In the genomic region with DNA sequence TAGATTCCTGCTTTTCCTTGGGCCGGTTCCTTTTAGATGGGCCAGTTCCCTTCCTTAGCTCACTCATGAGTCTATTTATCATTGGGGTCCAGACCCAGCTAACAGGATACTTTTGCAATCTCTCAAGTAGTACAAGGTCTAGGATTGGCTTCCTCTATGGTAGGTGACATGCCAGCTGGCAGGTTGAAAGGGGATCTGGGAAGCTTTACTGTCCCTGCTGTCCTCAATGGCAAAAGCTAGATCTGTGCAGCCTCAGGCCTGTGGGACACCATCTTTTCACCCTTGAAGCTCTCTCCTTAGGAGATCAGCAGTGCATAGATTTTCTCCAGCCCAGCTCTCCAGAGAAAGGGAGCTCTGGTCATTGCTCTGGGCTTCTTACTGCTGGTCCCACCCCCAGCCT, we compare ENCODE assay signal across 19 cellular contexts.
A peak's percentile ranks its signal among the peaks of the same experiment; 100 is the strongest.
DNase-seq lines count a peak whose midpoint lies in the region; ATAC-seq, FAIRE-seq and TF ChIP-seq lines count a peak whose summit lies in the region.
"Had no signal": no experiment of that assay in that cellular context is flagged by ENCODE, and none has a peak within 500 bp of the region (broad histone marks: within the 10 kb centered on the region; RNA-seq: fewer than 3 reads in every experiment).

No MANE protein-coding gene starts in this region.

- H3K36me3 ChIP-seq in endothelial cell of umbilical vein (ENCODE audit: control insufficient read depth in 2 of 2, extremely low read depth in 1 of 2, insufficient read depth in 2 of 2, low read length in 2 of 2) (peaks cover 0 to 2% of the 10 kb centered on the region in 2 experiments), HepG2 (replicated peaks in 1 of 2; ENCODE audit: control insufficient read depth in 1 of 2, insufficient read depth in 2 of 2, low read length in 2 of 2) (no peaks in the 10 kb centered on the region)

- TF ChIP-seq POLR2A in endothelial cell of umbilical vein (IDR thresholded peaks at IDR 0.05; ENCODE audit: low read depth, low read length) (no peak), HepG2 (IDR thresholded peaks at IDR 0.05; ENCODE audit: insufficient read depth in 1 of 2, low read depth in 2 of 2, low read length in 2 of 2) (no peak)

- TF ChIP-seq CTCF in activated CD8-positive, alpha-beta T cell treated with anti-CD3 and anti-CD28 coated beads for 36 hours (IDR thresholded peaks at IDR 0.05) = no peak
- TF ChIP-seq CTCF in endothelial cell of umbilical vein (IDR thresholded peaks at IDR 0.05; ENCODE audit: extremely low read depth in 1 of 2, insufficient read depth in 1 of 2, low read depth in 1 of 2, low read length in 2 of 2) = no peak
- TF ChIP-seq CTCF in HepG2 (CRISPR knock-in tag; IDR thresholded peaks at IDR 0.05) = no peak

- H3K4me1 Mint-ChIP-seq in activated CD8-positive, alpha-beta T cell treated with anti-CD3 and anti-CD28 coated beads, Interleukin-2, amount 10 ng/mL, durations not matched to agents 7 days and 5 days (ENCODE audit: low read depth) = peaks cover 18% of the 10 kb centered on the region
- peaks cover 12% of the 10 kb centered on the region for H3K4me1 Mint-ChIP-seq in activated CD8-positive, alpha-beta T cell treated with anti-CD3 and anti-CD28 coated beads for 36 hours (ENCODE audit: low read depth)

- H3K27me3 ChIP-seq in endothelial cell of umbilical vein (ENCODE audit: control insufficient read depth in 2 of 2, insufficient read depth in 2 of 2, low read length in 2 of 2) = no peaks in the 10 kb centered on the region
- H3K27me3 ChIP-seq in HepG2 (ENCODE audit: control insufficient read depth in 1 of 2, insufficient read depth in 2 of 2, low read length in 2 of 2) = no peaks in the 10 kb centered on the region

- no peaks in the 10 kb centered on the region for H3K9me1 ChIP-seq in endothelial cell of umbilical vein (replicated peaks; ENCODE audit: control insufficient read depth, extremely low read depth, insufficient read depth, low read length)

- DNase-seq in activated CD8-positive, alpha-beta T cell treated with anti-CD3 and anti-CD28 coated beads, Interleukin-2, amount 10 ng/mL, durations not matched to agents 7 days and 5 days = no peak
- no peak for DNase-seq in activated CD8-positive, alpha-beta T cell treated with anti-CD3 and anti-CD28 coated beads for 36 hours
- no peak for DNase-seq in left ventricle myocardium superior
- DNase-seq in left cardiac atrium = no peak
- no peak for DNase-seq in endothelial cell of umbilical vein (ENCODE audit: low read depth, low spot score)
- no peak for DNase-seq in NCI-H1092 treated with DMSO at 0.1 percent for 48 hours (lab: John Stamatoyannopoulos, UW)
- DNase-seq in HepG2 (ENCODE audit: low spot score) = no peak
- DNase-seq: COR-L47, NCI-H1048, NCI-H1436 treated with DMSO at 0.1 percent for 48 hours, NCI-H345, NCI-H526, SIG-M5 had no signal

- no peaks in the 10 kb centered on the region for H3K79me2 ChIP-seq in endothelial cell of umbilical vein (ENCODE audit: control insufficient read depth, insufficient read depth, low read length)
- H3K79me2 ChIP-seq in HepG2 (ENCODE audit: insufficient read depth, low read length) = no peaks in the 10 kb centered on the region

- in situ Hi-C loops in HepG2 (cut with HindIII; ENCODE audit: extremely low pct_ligation_motif_present, low pct_unique_long_range_greater_than_20kb) = no loop called here

- no peak overlapping the region for H3K27ac Mint-ChIP-seq in activated CD8-positive, alpha-beta T cell treated with anti-CD3 and anti-CD28 coated beads, Interleukin-2, amount 10 ng/mL, durations not matched to agents 7 days and 5 days
- no peak overlapping the region for H3K27ac Mint-ChIP-seq in activated CD8-positive, alpha-beta T cell treated with anti-CD3 and anti-CD28 coated beads for 36 hours
- H3K27ac Mint-ChIP-seq: B cell had no signal

- H2AFZ ChIP-seq in endothelial cell of umbilical vein (ENCODE audit: low read depth, low read length) = no peak overlapping the region
- no peak overlapping the region for H2AFZ ChIP-seq in HepG2 (ENCODE audit: low read length)

- ATAC-seq in activated CD8-positive, alpha-beta T cell treated with anti-CD3 and anti-CD28 coated beads, Interleukin-2, amount 10 ng/mL, durations not matched to agents 7 days and 5 days = peak; percentile 18
- ATAC-seq in activated CD8-positive, alpha-beta T cell treated with anti-CD3 and anti-CD28 coated beads for 36 hours = no peak
- peak; percentile 85 for ATAC-seq in left ventricle myocardium superior
- ATAC-seq in left cardiac atrium = no peak
- ATAC-seq in HepG2 = no peak
- no peak for ATAC-seq in GM21723 (IDR thresholded peaks at IDR 0.05; ENCODE audit: unreplicated experiment)

- H3K27ac ChIP-seq in endothelial cell of umbilical vein (ENCODE audit: insufficient read depth, low read depth, low read length) (no peak overlapping the region), HepG2 (ENCODE audit: extremely low read length, insufficient read depth, low read length) (no peak overlapping the region)

- no peaks in the 10 kb centered on the region for H3K36me3 Mint-ChIP-seq in activated CD8-positive, alpha-beta T cell treated with anti-CD3 and anti-CD28 coated beads, Interleukin-2, amount 10 ng/mL, durations not matched to agents 7 days and 5 days (ENCODE audit: low read depth)
- H3K36me3 Mint-ChIP-seq in activated CD8-positive, alpha-beta T cell treated with anti-CD3 and anti-CD28 coated beads for 36 hours (ENCODE audit: low read depth) = no peaks in the 10 kb centered on the region
- H3K36me3 Mint-ChIP-seq: CD4-positive, CD25-positive, alpha-beta regulatory T cell had no signal

- H3K27me3 Mint-ChIP-seq in activated CD8-positive, alpha-beta T cell treated with anti-CD3 and anti-CD28 coated beads, Interleukin-2, amount 10 ng/mL, durations not matched to agents 7 days and 5 days (ENCODE audit: low read depth) = no peaks in the 10 kb centered on the region
- H3K27me3 Mint-ChIP-seq in activated CD8-positive, alpha-beta T cell treated with anti-CD3 and anti-CD28 coated beads for 36 hours = no peaks in the 10 kb centered on the region
- H3K27me3 Mint-ChIP-seq: B cell; CD4-positive, CD25-positive, alpha-beta regulatory T cell had no signal

- no peak for TF ChIP-seq EP300 in HepG2 (IDR thresholded peaks at IDR 0.05; ENCODE audit: low read depth in 2 of 2, low read length in 2 of 2)
- no peak for TF ChIP-seq EP300 in HepG2 (CRISPR knock-in tag; IDR thresholded peaks at IDR 0.05; ENCODE audit: borderline replicate concordance)

- H4K20me1 ChIP-seq in endothelial cell of umbilical vein (replicated peaks; ENCODE audit: control insufficient read depth, extremely low read depth, insufficient read depth, low read length) (no peaks in the 10 kb centered on the region), HepG2 (ENCODE audit: insufficient read depth, low read length) (no peaks in the 10 kb centered on the region)

- H3K4me2 ChIP-seq in endothelial cell of umbilical vein (ENCODE audit: insufficient read depth, low read length) (no peak overlapping the region), HepG2 (ENCODE audit: low read depth, low read length) (no peak overlapping the region)

- CTCF ChIA-PET in activated CD8-positive, alpha-beta T cell treated with anti-CD3 and anti-CD28 coated beads, Interleukin-2, amount 10 ng/mL, durations not matched to agents 7 days and 5 days (lab: Charles Lee) = interaction anchor here (0.8 to 3.8 kb wide), 22 partner anchors 9 to 329 kb away, joined by 3 to 22 read pairs (median 6); a partner anchor contains a TSS
- CTCF ChIA-PET in activated CD8-positive, alpha-beta T cell treated with anti-CD3 and anti-CD28 coated beads for 36 hours (lab: Charles Lee) = interaction anchor here (0.6 to 3.6 kb wide), 26 partner anchors 8 to 570 kb away, joined by 3 to 21 read pairs (median 4); a partner anchor contains a TSS
- CTCF ChIA-PET in endothelial cell of umbilical vein (lab: Charles Lee) (interaction anchor here (0.8 to 4.9 kb wide), 31 partner anchors 10 to 1887 kb away, joined by 3 to 90 read pairs (median 6); a partner anchor contains a TSS), HepG2 (lab: Yijun Ruan, JAX; ENCODE audit: low intra/inter-chr PET ratio, low total read pairs) (no interaction called here)

- H3K9ac ChIP-seq in endothelial cell of umbilical vein (replicated peaks; ENCODE audit: extremely low read depth, insufficient read depth, low read length) (no peak overlapping the region), HepG2 (ENCODE audit: insufficient read depth, low read depth, low read length) (no peak overlapping the region)

- whole genome bisulfite sequencing in HepG2 (ENCODE audit: low lambda C conversion rate) = 44% methylated on average over 1 of the region's 1 CpG

- H3K4me3 ChIP-seq in endothelial cell of umbilical vein (replicated peaks in 1 of 3; ENCODE audit: insufficient read depth in 1 of 3, low read depth in 1 of 3, low read length in 3 of 3) (no peak overlapping the region), HepG2 (replicated peaks in 1 of 3; ENCODE audit: insufficient read depth in 1 of 3, low read depth in 2 of 3, low read length in 3 of 3) (no peak overlapping the region)

- H3K4me1 ChIP-seq in endothelial cell of umbilical vein (ENCODE audit: control insufficient read depth, extremely low read depth, insufficient read depth, low read length) (peaks cover 7% of the 10 kb centered on the region), HepG2 (ENCODE audit: insufficient read depth, low read length) (peaks cover 5% of the 10 kb centered on the region)

- BruUV-seq in endothelial cell of umbilical vein (replicated peaks; lab: Mats Ljungman, UMichigan) = no TSS peak
- BruUV-seq in HepG2 (replicated peaks; lab: Mats Ljungman, UMichigan) = no TSS peak

- no peaks in the 10 kb centered on the region for H3K9me3 Mint-ChIP-seq in activated CD8-positive, alpha-beta T cell treated with anti-CD3 and anti-CD28 coated beads, Interleukin-2, amount 10 ng/mL, durations not matched to agents 7 days and 5 days (ENCODE audit: insufficient read depth)
- H3K9me3 Mint-ChIP-seq in activated CD8-positive, alpha-beta T cell treated with anti-CD3 and anti-CD28 coated beads for 36 hours = no peaks in the 10 kb centered on the region
- H3K9me3 Mint-ChIP-seq: CD4-positive, CD25-positive, alpha-beta regulatory T cell; HFFc6 had no signal

- H3K9me3 ChIP-seq in endothelial cell of umbilical vein (replicated peaks; ENCODE audit: control insufficient read depth, insufficient read depth, low read length) (no peaks in the 10 kb centered on the region), HepG2 (ENCODE audit: low read length) (no peaks in the 10 kb centered on the region)

- dilution Hi-C loops in endothelial cell of umbilical vein (cut with MboI; ENCODE audit: extremely low pct_ligation_motif_present, low sequenced_read_pairs) = no loop called here

- H3K4me3 Mint-ChIP-seq in activated CD8-positive, alpha-beta T cell treated with anti-CD3 and anti-CD28 coated beads, Interleukin-2, amount 10 ng/mL, durations not matched to agents 7 days and 5 days = no peak overlapping the region
- H3K4me3 Mint-ChIP-seq in activated CD8-positive, alpha-beta T cell treated with anti-CD3 and anti-CD28 coated beads for 36 hours = no peak overlapping the region
- H3K4me3 Mint-ChIP-seq: B cell; CD4-positive, CD25-positive, alpha-beta regulatory T cell; HFFc6 had no signal

- no peak for TF ChIP-seq RAD21 in HepG2 (CRISPR knock-in tag; IDR thresholded peaks at IDR 0.05)

- POLR2A ChIA-PET in activated CD8-positive, alpha-beta T cell treated with anti-CD3 and anti-CD28 coated beads, Interleukin-2, amount 10 ng/mL, durations not matched to agents 7 days and 5 days (lab: Charles Lee) = no interaction called here
- POLR2A ChIA-PET in activated CD8-positive, alpha-beta T cell treated with anti-CD3 and anti-CD28 coated beads for 36 hours (lab: Charles Lee) = interaction anchor here (0.6 to 1.1 kb wide), 2 partner anchors 8 to 27 kb away, joined by 3 to 4 read pairs; no protein-coding TSS in a partner anchor
- POLR2A ChIA-PET in endothelial cell of umbilical vein (lab: Charles Lee) = interaction anchor here (1.2 kb wide), 1 partner anchor 16 kb away, joined by 3 read pairs; no protein-coding TSS in a partner anchor
- POLR2A ChIA-PET in HepG2 (lab: Yijun Ruan, JAX) = interaction anchor here (1.5 kb wide), 1 partner anchor 132 kb away, joined by 3 read pairs; no protein-coding TSS in a partner anchor

- FAIRE-seq in endothelial cell of umbilical vein (lab: Jason Lieb, UNC) = peak; percentile 37
- no peak for FAIRE-seq in HepG2 (lab: Jason Lieb, UNC)
- FAIRE-seq: G401.6, RCC 7860 had no signal

- intact Hi-C loops in activated CD8-positive, alpha-beta T cell treated with anti-CD3 and anti-CD28 coated beads for 36 hours (cut with micrococcal nuclease) = loop anchor here (10.0 kb wide), 1 partner anchor 221 kb away; no protein-coding TSS in a partner anchor
- intact Hi-C loops in left ventricle myocardium superior (cut with micrococcal nuclease) = no loop called here
- intact Hi-C loops in left cardiac atrium (cut with DNase I) = no loop called here
- intact Hi-C loops in endothelial cell of umbilical vein (cut with micrococcal nuclease) = loop anchor here (1.0 to 5.0 kb wide), 7 partner anchors 34 to 326 kb away; a partner anchor contains a TSS
- intact Hi-C loops in HepG2 (cut with micrococcal nuclease; ENCODE audit: unreplicated experiment) = loop anchor here (1.0 to 10.0 kb wide), 2 partner anchors 34 to 1891 kb away; no protein-coding TSS in a partner anchor

Comparison
In these comparisons a context has a peak if more than half of its experiments do, and no peak if none do; other contexts are left out.
1. ATAC-seq: peak in activated CD8-positive, alpha-beta T cell treated with anti-CD3 and anti-CD28 coated beads, Interleukin-2, amount 10 ng/mL, durations not matched to agents 7 days and 5 days (single experiment) and left ventricle myocardium superior (single experiment); none in activated CD8-positive, alpha-beta T cell treated with anti-CD3 and anti-CD28 coated beads for 36 hours (single experiment), left cardiac atrium (0 of 2), HepG2 (single experiment) and GM21723 (single experiment).
2. intact Hi-C loops: an anchor here in activated CD8-positive, alpha-beta T cell treated with anti-CD3 and anti-CD28 coated beads for 36 hours (10.0 kb wide), endothelial cell of umbilical vein (1.0 to 5.0 kb wide) and HepG2 (1.0 to 10.0 kb wide); none called in left ventricle myocardium superior and left cardiac atrium.